Comparison of ENCODE assay signal across 25 cellular contexts in genomic region chr6:153944197-153944596, GRCh38.
"Had no signal": no experiment of that assay in that cellular context is flagged by ENCODE, and none has a peak within 500 bp of the region (broad histone marks: within the 10 kb centered on the region; RNA-seq: fewer than 3 reads in every experiment).

No MANE protein-coding gene starts in this region.

- H3K4me1 Mint-ChIP-seq: memory B cell; natural killer cell; neural crest cell; stimulated activated naive CD8-positive, alpha-beta T cell treated with anti-CD3 and anti-CD28 coated beads, Interleukin-15, amount 100 ng/mL, for 72 hours had no signal

- H3K36me3 ChIP-seq: gastrocnemius medialis, neutrophil, right atrium auricular region, suprapubic skin, transverse colon, upper lobe of right lung, vagina had no signal

- H3K36me3 Mint-ChIP-seq: memory B cell, natural killer cell had no signal

- H3K4me3 Mint-ChIP-seq: memory B cell; natural killer cell; neural crest cell; stimulated activated naive CD8-positive, alpha-beta T cell treated with anti-CD3 and anti-CD28 coated beads, Interleukin-15, amount 100 ng/mL, for 72 hours had no signal

- H3K4me3 ChIP-seq: dorsolateral prefrontal cortex, gastrocnemius medialis, lung, right atrium auricular region, smooth muscle cell, suprapubic skin, transverse colon, upper lobe of right lung, vagina had no signal

- H3K9ac ChIP-seq: parathyroid adenoma had no signal

- H3K9me3 Mint-ChIP-seq: memory B cell; natural killer cell; stimulated activated naive CD8-positive, alpha-beta T cell treated with anti-CD3 and anti-CD28 coated beads, Interleukin-15, amount 100 ng/mL, for 72 hours had no signal

- H3K9me3 ChIP-seq: gastrocnemius medialis, neutrophil, right atrium auricular region, suprapubic skin, transverse colon, upper lobe of right lung, vagina had no signal

- H3K27ac Mint-ChIP-seq: memory B cell; natural killer cell; progenitor cell of endocrine pancreas; stimulated activated naive CD8-positive, alpha-beta T cell treated with anti-CD3 and anti-CD28 coated beads, Interleukin-15, amount 100 ng/mL, for 72 hours had no signal

- H3K27me3 Mint-ChIP-seq: progenitor cell of endocrine pancreas had no signal

- DNase-seq: dorsolateral prefrontal cortex; effector CD4-positive, alpha-beta T cell; foreskin fibroblast; gastrocnemius medialis; head of caudate nucleus; kidney; natural killer cell; stimulated activated CD4-positive, alpha-beta T cell treated with anti-CD3 and anti-CD28 coated beads, Interleukin-12 subunit alpha, Interleukin-12 subunit beta, amount 100 ng/mL, for 4 hours; stimulated activated CD4-positive, alpha-beta T cell treated with anti-CD3 and anti-CD28 coated beads, Interleukin-1b, Interleukin-23, amount 100 ng/mL, for 48 hours; stimulated activated CD4-positive, alpha-beta T cell treated with anti-CD3 and anti-CD28 coated beads, Interleukin-4, amount 100 ng/mL, for 1 hour; stimulated activated CD8-positive, alpha-beta memory T cell treated with anti-CD3 and anti-CD28 coated beads, Interleukin-4, amount 100 ng/mL, for 48 hours; stimulated activated naive CD4-positive, alpha-beta T cell; stimulated activated naive CD8-positive, alpha-beta T cell treated with anti-CD3 and anti-CD28 coated beads, Interleukin-15, amount 100 ng/mL, for 72 hours; transverse colon; upper lobe of right lung had no signal

- H3K27ac ChIP-seq: dorsolateral prefrontal cortex, gastrocnemius medialis, neutrophil, parathyroid adenoma, right atrium auricular region, suprapubic skin, transverse colon, upper lobe of right lung, vagina had no signal
